1 cellular context compared by ENCODE assay signal in genomic region chr16:67514382-67514828, GRCh38.
TF ChIP-seq lines count a peak whose summit lies in the region.

No MANE protein-coding gene starts in this region.

TF ChIP-seq in K562, 482 proteins besides CTCF, POLR2A, EP300 and RAD21 (continued from another document):
- TF ChIP-seq C11orf30 (IDR thresholded peaks at IDR 0.05; ENCODE audit: low read depth) (peak; percentile 47), FOXK2 (conservative IDR thresholded peaks at IDR 0.05 in 1 of 2, IDR thresholded peaks at IDR 0.05 in 1 of 2; ENCODE audit: low read depth in 2 of 2) (peak in 1 of 2 experiments; percentile 34; a peak in 1 of 4 replicates), JUND (IDR thresholded peaks at IDR 0.05; ENCODE audit: borderline replicate concordance, low read depth, low read length) (peak; percentile 15; the same call in 1 of the 2 replicates), JUND (tag; IDR thresholded peaks at IDR 0.05; ENCODE audit: borderline replicate concordance, low read depth, low read length) (no peak), SP1 (CRISPR knock-in tag; IDR thresholded peaks at IDR 0.05) (0 out of 2 replicates have a peak, but pooled peaks have one; percentile 34), MAFF (IDR thresholded peaks at IDR 0.05; ENCODE audit: low read length) (0 out of 2 replicates have a peak, but pooled peaks have one; percentile 5), RB1 (IDR thresholded peaks at IDR 0.05; ENCODE audit: low read depth) (peak; percentile 47; the same call in 1 of the 2 replicates), ATF3 (IDR thresholded peaks at IDR 0.05) (0 out of 2 replicates have a peak, but pooled peaks have one; percentile 17), ATF3 (CRISPR knock-in tag; conservative IDR thresholded peaks at IDR 0.05) (no peak), ATF7 (IDR thresholded peaks at IDR 0.05) (peak; percentile 41; the same call in 1 of the 2 replicates), RBM25 (IDR thresholded peaks at IDR 0.05; ENCODE audit: low read depth, low read length, severe bottlenecking) (peak; percentile 60)
